Comparison of ENCODE assay signal across 16 cellular contexts in genomic region chr20:36074983-36075382, GRCh38.
"Had no signal": no experiment of that assay in that cellular context is flagged by ENCODE, and none has a peak within 500 bp of the region (broad histone marks: within the 10 kb centered on the region; RNA-seq: fewer than 3 reads in every experiment).

No MANE protein-coding gene starts in this region.

- H3K9me3 ChIP-seq: gastrocnemius medialis, heart left ventricle, lower lobe of right lung, neutrophil, sigmoid colon, testis had no signal

- H3K4me1 ChIP-seq: gastrocnemius medialis, lower lobe of right lung, parathyroid adenoma, sigmoid colon, testis had no signal

- H3K79me2 ChIP-seq: parathyroid adenoma had no signal

- DNase-seq: activated CD4-positive, alpha-beta memory T cell treated with anti-CD3 and anti-CD28 coated beads for 36 hours; activated CD4-positive, alpha-beta T cell treated with anti-CD3 and anti-CD28 coated beads for 4 hours; activated T-cell treated with anti-CD3 and anti-CD28 coated beads for 4 hours; gastrocnemius medialis; heart left ventricle; kidney glomerular epithelial cell; lower lobe of right lung; sigmoid colon; stimulated activated CD4-positive, alpha-beta T cell treated with anti-CD3 and anti-CD28 coated beads, Interleukin-4, amount 100 ng/mL, for 4 hours; testis had no signal

- H3K36me3 ChIP-seq: gastrocnemius medialis, heart left ventricle, lower lobe of right lung, neutrophil, sigmoid colon had no signal

- ATAC-seq: gastrocnemius medialis; heart left ventricle; lower lobe of right lung; natural killer cell treated with Interleukin-12 subunit alpha and Interleukin-12 subunit beta and Interleukin-15 and Interleukin-18, amount 100 ng/mL, for 72 hours; stimulated activated memory B cell treated with anti-CD40 and anti-IgM and Interleukin-4, amounts not matched to agents 10 μg/mL and 1 μg/mL and 100 μg/mL, for 72 hours; WTC11 had no signal

- H3K27ac ChIP-seq: coronary artery, gastrocnemius medialis, heart left ventricle, lower lobe of right lung, neutrophil, parathyroid adenoma, sigmoid colon, testis had no signal

- H3K4me3 ChIP-seq: coronary artery, gastrocnemius medialis, heart left ventricle, lower lobe of right lung, sigmoid colon, testis had no signal

- H3K9ac ChIP-seq: parathyroid adenoma had no signal

- H3K27me3 ChIP-seq: gastrocnemius medialis, testis had no signal

- H2AFZ ChIP-seq: parathyroid adenoma had no signal
